Comparison of ENCODE assay signal across 1 cellular context in genomic region chr15:28975766-28976179, GRCh38.
TF ChIP-seq lines count a peak whose summit lies in the region.

No MANE protein-coding gene starts in this region.

TF ChIP-seq in K562, 482 proteins besides CTCF, POLR2A, EP300 and RAD21 (continued from another document):
- TF ChIP-seq JUND (IDR thresholded peaks at IDR 0.05; ENCODE audit: borderline replicate concordance, low read depth, low read length): no peak
- TF ChIP-seq JUND (tag; IDR thresholded peaks at IDR 0.05; ENCODE audit: borderline replicate concordance, low read depth, low read length): 0 out of 3 replicates have a peak, but pooled peaks have one; percentile 14
- TF ChIP-seq ZZZ3 (IDR thresholded peaks at IDR 0.05): no peak
- TF ChIP-seq SMC3 (conservative IDR thresholded peaks at IDR 0.05; ENCODE audit: insufficient read depth, low read depth, low read length): peak; percentile 75
- TF ChIP-seq, protein P1, sequence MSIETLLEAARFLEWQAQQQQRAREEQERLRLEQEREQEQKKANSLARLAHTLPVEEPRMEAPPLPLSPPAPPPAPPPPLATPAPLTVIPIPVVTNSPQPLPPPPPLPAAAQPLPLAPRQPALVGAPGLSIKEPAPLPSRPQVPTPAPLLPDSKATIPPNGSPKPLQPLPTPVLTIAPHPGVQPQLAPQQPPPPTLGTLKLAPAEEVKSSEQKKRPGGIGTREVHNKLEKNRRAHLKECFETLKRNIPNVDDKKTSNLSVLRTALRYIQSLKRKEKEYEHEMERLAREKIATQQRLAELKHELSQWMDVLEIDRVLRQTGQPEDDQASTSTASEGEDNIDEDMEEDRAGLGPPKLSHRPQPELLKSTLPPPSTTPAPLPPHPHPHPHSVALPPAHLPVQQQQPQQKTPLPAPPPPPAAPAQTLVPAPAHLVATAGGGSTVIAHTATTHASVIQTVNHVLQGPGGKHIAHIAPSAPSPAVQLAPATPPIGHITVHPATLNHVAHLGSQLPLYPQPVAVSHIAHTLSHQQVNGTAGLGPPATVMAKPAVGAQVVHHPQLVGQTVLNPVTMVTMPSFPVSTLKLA (conservative IDR thresholded peaks at IDR 0.05): peak; percentile 31 to 40; a peak in 2 of 4 replicates
